In the genomic region with DNA sequence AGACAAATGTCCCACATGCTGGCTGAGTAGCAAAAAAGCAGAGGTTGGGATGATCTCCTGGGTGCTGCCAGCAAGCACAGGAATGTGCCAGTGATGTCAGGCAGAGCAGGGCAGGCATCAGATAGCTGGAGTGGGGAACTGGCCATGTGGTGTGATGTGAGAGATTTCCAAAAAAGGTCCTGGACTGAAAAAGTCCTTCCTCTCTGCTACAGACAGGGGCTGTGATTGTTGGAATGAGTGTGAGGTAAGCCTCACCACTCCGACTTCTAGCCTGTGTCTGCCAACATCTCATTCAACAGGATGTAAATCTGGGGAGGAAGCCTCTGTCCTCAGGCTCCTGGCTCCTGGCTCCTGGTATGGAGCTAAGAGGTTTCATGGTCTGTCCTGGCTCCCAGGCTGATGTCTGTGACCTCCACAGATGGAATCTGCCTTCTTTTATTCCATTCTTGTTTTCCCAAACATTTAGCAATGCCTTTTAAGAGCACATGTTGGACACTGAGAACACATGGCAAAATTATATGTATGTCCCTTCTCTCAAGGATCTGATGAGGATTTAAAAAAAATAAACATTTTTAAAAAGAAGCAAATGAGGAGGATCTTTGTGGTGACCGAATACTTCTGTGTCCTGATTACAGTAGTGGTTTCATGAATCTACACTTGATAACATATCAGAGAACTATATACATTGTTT, we compare ENCODE assay signal across 11 cellular contexts. TPM values are rescaled to one million over a fixed set of nuclear protein-coding genes. Genes with fewer than 3 reads are reported as not detected.
DNase-seq lines count a peak whose midpoint lies in the region; ATAC-seq and TF ChIP-seq lines count a peak whose summit lies in the region.
"Had no signal": no experiment of that assay in that cellular context is flagged by ENCODE, and none has a peak within 500 bp of the region (broad histone marks: within the 10 kb centered on the region; RNA-seq: fewer than 3 reads in every experiment).

No MANE protein-coding gene starts in this region.

- H3K27ac ChIP-seq in fibroblast of lung (ENCODE audit: insufficient read depth, low read length), result no peak overlapping the region

- CTCF ChIA-PET in AG04449 (lab: Yijun Ruan, JAX), result interaction anchor here (1.0 to 2.1 kb wide), 4 partner anchors 9 to 309 kb away, joined by 3 to 7 read pairs (median 5); no protein-coding TSS in a partner anchor

- no peaks in the 10 kb centered on the region for H3K27me3 Mint-ChIP-seq in natural killer cell treated with Interleukin-12 subunit alpha and Interleukin-12 subunit beta and Interleukin-15 and Interleukin-18, amount 100 ng/mL, for 72 hours
- H3K27me3 Mint-ChIP-seq: B cell, memory B cell had no signal

- H3K27me3 ChIP-seq in fibroblast of lung (ENCODE audit: control insufficient read depth, insufficient read depth, low read length), result no peaks in the 10 kb centered on the region
- no peaks in the 10 kb centered on the region for H3K27me3 ChIP-seq in HAP-1 (ENCODE audit: low read depth)

- H4K20me1 ChIP-seq in fibroblast of lung (ENCODE audit: control insufficient read depth, extremely low read depth, insufficient read depth, low read length), result no peaks in the 10 kb centered on the region

- intact Hi-C loops in mucosa of descending colon (cut with DNase I, micrococcal nuclease), result no loop called here

- H3K4me1 ChIP-seq in fibroblast of lung (ENCODE audit: control insufficient read depth, extremely low read depth, insufficient read depth, low read length), result peaks cover 22% of the 10 kb centered on the region
- H3K4me1 ChIP-seq in mucosa of descending colon (ENCODE audit: low read depth), result no peaks in the 10 kb centered on the region
- peaks cover 8% of the 10 kb centered on the region for H3K4me1 ChIP-seq in HAP-1

- H3K4me3 Mint-ChIP-seq in natural killer cell treated with Interleukin-12 subunit alpha and Interleukin-12 subunit beta and Interleukin-15 and Interleukin-18, amount 100 ng/mL, for 72 hours, result no peak overlapping the region
- H3K4me3 Mint-ChIP-seq: B cell, memory B cell had no signal

- no peak overlapping the region for H3K9ac ChIP-seq in fibroblast of lung (ENCODE audit: insufficient read depth, low read length)

- no peaks in the 10 kb centered on the region for H3K4me1 Mint-ChIP-seq in natural killer cell treated with Interleukin-12 subunit alpha and Interleukin-12 subunit beta and Interleukin-15 and Interleukin-18, amount 100 ng/mL, for 72 hours (ENCODE audit: low read depth in 2 of 2)
- H3K4me1 Mint-ChIP-seq: B cell, memory B cell had no signal

- peak; percentile 48 for ATAC-seq in mucosa of descending colon
- no peak for ATAC-seq in natural killer cell treated with Interleukin-12 subunit alpha and Interleukin-12 subunit beta and Interleukin-15 and Interleukin-18, amount 100 ng/mL, for 72 hours
- ATAC-seq: Panc1 had no signal

- POLR2A ChIA-PET in AG04449 (lab: Yijun Ruan, JAX), result interaction anchor here (0.5 to 1.0 kb wide), 4 partner anchors 13 to 43 kb away, joined by 3 to 6 read pairs (median 3); no protein-coding TSS in a partner anchor

- H2AFZ ChIP-seq in fibroblast of lung (ENCODE audit: low read length), result no peak overlapping the region

- H3K4me3 ChIP-seq in AG04449 (ENCODE audit: low read depth, low read length), result no peak overlapping the region
- H3K4me3 ChIP-seq in fibroblast of lung (replicated peaks in 1 of 4; ENCODE audit: control extremely low read depth in 1 of 4, insufficient read depth in 1 of 4, low read depth in 3 of 4, low read length in 4 of 4), result no peak overlapping the region
- H3K4me3 ChIP-seq in mucosa of descending colon, result no peak overlapping the region
- no peak overlapping the region for H3K4me3 ChIP-seq in HAP-1

- no peaks in the 10 kb centered on the region for H3K79me2 ChIP-seq in fibroblast of lung (ENCODE audit: control insufficient read depth, insufficient read depth, low read length)

- H3K36me3 Mint-ChIP-seq in natural killer cell treated with Interleukin-12 subunit alpha and Interleukin-12 subunit beta and Interleukin-15 and Interleukin-18, amount 100 ng/mL, for 72 hours, result no peaks in the 10 kb centered on the region

- TF ChIP-seq CTCF in AG04449 (IDR thresholded peaks at IDR 0.05; ENCODE audit: insufficient read depth, low read length, missing control alignments) (peak; percentile 12), fibroblast of lung (conservative IDR thresholded peaks at IDR 0.05 in 1 of 2, IDR thresholded peaks at IDR 0.05 in 1 of 2; ENCODE audit: low read depth in 1 of 2, low read length in 2 of 2) (no peak), mucosa of descending colon (IDR thresholded peaks at IDR 0.05) (no peak), GM10266 (IDR thresholded peaks at IDR 0.05; ENCODE audit: control insufficient read depth, insufficient read depth, low read depth, missing control alignments) (no peak)

- no peaks in the 10 kb centered on the region for H3K36me3 ChIP-seq in fibroblast of lung (ENCODE audit: control insufficient read depth, insufficient read depth, low read length)
- H3K36me3 ChIP-seq in mucosa of descending colon (ENCODE audit: low read depth), result no peaks in the 10 kb centered on the region
- H3K36me3 ChIP-seq in HAP-1 (replicated peaks), result no peaks in the 10 kb centered on the region

- no peaks in the 10 kb centered on the region for H3K9me3 Mint-ChIP-seq in natural killer cell treated with Interleukin-12 subunit alpha and Interleukin-12 subunit beta and Interleukin-15 and Interleukin-18, amount 100 ng/mL, for 72 hours
- H3K9me3 Mint-ChIP-seq: memory B cell had no signal

- peak overlapping the region; percentile 52 for H3K4me2 ChIP-seq in fibroblast of lung (ENCODE audit: extremely low read depth, insufficient read depth, low read length)

- DNase-seq in AG04449 (ENCODE audit: low read depth, low spot score) (peak; percentile 87), RPMI7951 (ENCODE audit: low read depth) (peak; percentile 56), fibroblast of lung (ENCODE audit: low read depth in 2 of 2) (peak; percentile 90 to 95), mucosa of descending colon (no peak), GM10266 (ENCODE audit: extremely low spot score) (no peak), HAP-1 (ENCODE audit: low spot score in 2 of 2) (no peak), GOT3 (lab: John Stamatoyannopoulos, UW) (no peak)
- DNase-seq in natural killer cell treated with Interleukin-12 subunit alpha and Interleukin-12 subunit beta and Interleukin-15 and Interleukin-18, amount 100 ng/mL, for 72 hours (ENCODE audit: low spot score), result no peak

- in situ Hi-C loops in HAP-1 (cut with MboI; ENCODE audit: low sequenced_read_pairs), result no loop called here

- H3K9me3 ChIP-seq in fibroblast of lung (ENCODE audit: control insufficient read depth, insufficient read depth, low read depth, low read length) (no peaks in the 10 kb centered on the region), mucosa of descending colon (no peaks in the 10 kb centered on the region), HAP-1 (no peaks in the 10 kb centered on the region)

- H3K27ac Mint-ChIP-seq in natural killer cell treated with Interleukin-12 subunit alpha and Interleukin-12 subunit beta and Interleukin-15 and Interleukin-18, amount 100 ng/mL, for 72 hours, result no peak overlapping the region
- H3K27ac Mint-ChIP-seq: B cell, memory B cell had no signal

RNA-seq across cellular contexts. Expression of a gene that starts 50.1 kb away (rescaled TPM):
- 11.0 and 14.7 TPM in 2 replicates for total RNA-seq in RPMI7951 (2014; rRNA removed; shearing (Covaris generic))
- total RNA-seq in fibroblast of lung, result 16.5 and 18.0 TPM in 2 replicates
- polyA plus RNA-seq in fibroblast of lung, result 8.9 and 19.9 TPM in 2 replicates
- 9.0 and 16.3 TPM in 2 replicates for polyA plus RNA-seq in fibroblast of lung (2012)
- polyA minus RNA-seq in fibroblast of lung (ENCODE audit: low replicate concordance), result 0.51 and 1.5 TPM in 2 replicates
- 10 to 100 TPM; 45.2 to 69.4 (median 53.6) TPM for total RNA-seq in mucosa of descending colon
- total RNA-seq in natural killer cell treated with Interleukin-12 subunit alpha and Interleukin-12 subunit beta and Interleukin-15 and Interleukin-18, amount 100 ng/mL, for 72 hours, result 10 to 100 TPM; 13.7 to 14.5 TPM

Comparison
In these comparisons a context has a peak if more than half of its experiments do, and no peak if none do; other contexts are left out.
1. DNase-seq: peak in AG04449 (single experiment), RPMI7951 (single experiment) and fibroblast of lung (2 of 2); none in mucosa of descending colon (0 of 3), GM10266 (single experiment), natural killer cell treated with Interleukin-12 subunit alpha and Interleukin-12 subunit beta and Interleukin-15 and Interleukin-18, amount 100 ng/mL, for 72 hours (single experiment), HAP-1 (0 of 2) and GOT3 (single experiment).